In the genomic region with DNA sequence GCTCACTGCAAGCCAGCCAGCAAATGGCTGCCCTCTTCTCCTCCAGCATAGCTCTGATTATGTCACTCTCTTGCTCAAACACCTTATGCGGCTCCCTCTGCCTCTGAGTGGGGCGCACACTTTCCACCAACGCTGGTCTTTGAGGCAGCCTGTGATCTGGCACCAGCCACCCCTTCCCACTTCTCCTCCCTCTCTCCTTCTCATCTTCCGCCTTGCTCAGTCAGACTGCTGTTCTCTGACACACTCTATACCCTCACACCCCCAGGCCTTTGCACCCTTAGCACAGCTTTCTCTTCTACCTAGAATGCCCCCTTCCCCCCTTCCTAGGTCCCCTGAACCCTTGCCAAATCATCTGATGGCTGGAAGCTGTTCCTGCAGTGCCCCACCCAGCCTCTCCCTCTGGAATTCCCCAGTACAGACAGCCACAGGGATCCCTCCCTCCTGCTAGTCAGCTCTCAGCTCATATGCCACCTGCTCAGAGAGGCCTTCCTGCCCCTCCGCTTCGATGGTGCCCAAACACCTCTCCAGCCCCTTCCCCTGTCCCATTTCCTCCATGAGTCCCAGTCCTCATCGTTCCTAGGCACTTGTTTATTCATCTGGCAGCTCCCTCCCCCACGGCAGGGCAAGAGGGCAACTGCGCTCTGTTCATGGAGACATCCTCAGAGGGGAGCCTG, we compare ENCODE assay signal across 10 cellular contexts. TPM values are rescaled to one million over a fixed set of nuclear protein-coding genes. Genes with fewer than 3 reads are reported as not detected.
DNase-seq lines count a peak whose midpoint lies in the region; ATAC-seq and TF ChIP-seq lines count a peak whose summit lies in the region.
"Had no signal": no experiment of that assay in that cellular context is flagged by ENCODE, and none has a peak within 500 bp of the region (broad histone marks: within the 10 kb centered on the region; RNA-seq: fewer than 3 reads in every experiment).

No MANE protein-coding gene starts in this region.

- ATAC-seq in GM18868 (IDR thresholded peaks at IDR 0.05; ENCODE audit: unreplicated experiment): no peak

- no peaks in the 10 kb centered on the region for H3K9me2 ChIP-seq in SK-N-SH

- 88% methylated on average over 9 of the region's 9 CpGs for WGBS in smooth muscle cell (ENCODE audit: low lambda C conversion rate)
- WGBS in SK-N-SH (ENCODE audit: low lambda C conversion rate): 77% methylated on average over 9 of the region's 9 CpGs

- no TSS peak for BruUV-seq in Calu3 (replicated peaks; lab: Mats Ljungman, UMichigan)

- H3K27me3 ChIP-seq in smooth muscle cell (ENCODE audit: low read depth) (no peaks in the 10 kb centered on the region), SK-N-SH (ENCODE audit: insufficient read depth) (no peaks in the 10 kb centered on the region)
- H3K27me3 ChIP-seq: upper lobe of left lung had no signal

- CTCF ChIA-PET in Calu3 (lab: Charles Lee) (interaction anchor here (0.6 to 2.3 kb wide), 8 partner anchors 37 to 298 kb away, joined by 3 to 20 read pairs (median 4); a partner anchor contains a TSS), SK-N-SH (lab: Yijun Ruan, JAX) (interaction anchor here (0.9 to 8.6 kb wide), 15 partner anchors 13 to 298 kb away, joined by 3 to 134 read pairs (median 6); a partner anchor contains a TSS)

- TF ChIP-seq CTCF in Calu3 (IDR thresholded peaks at IDR 0.05; ENCODE audit: unreplicated experiment) (no peak), epithelial cell of esophagus (IDR thresholded peaks at IDR 0.05; ENCODE audit: insufficient read depth, low read depth, low read length, missing control alignments) (peak; percentile 16), smooth muscle cell (IDR thresholded peaks at IDR 0.05; ENCODE audit: borderline replicate concordance, insufficient read depth, poor library complexity, severe bottlenecking) (no peak), SK-N-SH (IDR thresholded peaks at IDR 0.05) (no peak)

- peaks cover 34% of the 10 kb centered on the region for H3K4me1 Mint-ChIP-seq in Calu3 (ENCODE audit: low read depth, unreplicated experiment)

- H3K36me3 Mint-ChIP-seq in Calu3 (ENCODE audit: insufficient read depth, unreplicated experiment): peaks cover 19% of the 10 kb centered on the region

- H3K9ac ChIP-seq in smooth muscle cell (ENCODE audit: low read depth) (no peak overlapping the region), SK-N-SH (no peak overlapping the region)

- TF ChIP-seq RAD21 in SK-N-SH (IDR thresholded peaks at IDR 0.05; ENCODE audit: low read length): no peak

- POLR2A ChIA-PET in SK-N-SH (lab: Yijun Ruan, JAX): interaction anchor here (0.8 kb wide), 1 partner anchor 124 kb away, joined by 3 read pairs; no protein-coding TSS in a partner anchor

- H4K20me1 ChIP-seq in smooth muscle cell (ENCODE audit: low read depth) (no peaks in the 10 kb centered on the region), SK-N-SH (ENCODE audit: insufficient read depth) (no peaks in the 10 kb centered on the region)

- H2AFZ ChIP-seq in smooth muscle cell (ENCODE audit: low read depth): no peak overlapping the region
- no peak overlapping the region for H2AFZ ChIP-seq in SK-N-SH (ENCODE audit: low read depth)

- no peak overlapping the region for H3K4me3 Mint-ChIP-seq in Calu3 (ENCODE audit: low read depth, unreplicated experiment)

- intact Hi-C loops in Calu3 (cut with micrococcal nuclease; ENCODE audit: unreplicated experiment): loop anchor here (1.0 kb wide), 1 partner anchor 122 kb away; no protein-coding TSS in a partner anchor

- H3K79me2 ChIP-seq in smooth muscle cell (ENCODE audit: low read depth) (no peaks in the 10 kb centered on the region), SK-N-SH (ENCODE audit: insufficient read depth) (no peaks in the 10 kb centered on the region)

- H3K4me3 ChIP-seq in epithelial cell of esophagus (ENCODE audit: low read length) (no peak overlapping the region), smooth muscle cell (no peak overlapping the region), SK-N-SH (ENCODE audit: low read depth in 2 of 2, low read length in 1 of 2) (no peak overlapping the region)
- H3K4me3 ChIP-seq: upper lobe of left lung had no signal

- H3K4me1 ChIP-seq in smooth muscle cell (ENCODE audit: low read depth) (no peaks in the 10 kb centered on the region), SK-N-SH (ENCODE audit: control insufficient read depth in 1 of 2, insufficient read depth in 2 of 2, low read depth in 1 of 2, low read length in 1 of 2) (peaks cover 18 to 34% of the 10 kb centered on the region in 2 experiments)

- H3K9me3 ChIP-seq in smooth muscle cell (replicated peaks; ENCODE audit: low read depth) (no peaks in the 10 kb centered on the region), SK-N-SH (no peaks in the 10 kb centered on the region)
- H3K9me3 ChIP-seq: upper lobe of left lung had no signal

- peak overlapping the region; percentile 22 for H3K27ac Mint-ChIP-seq in Calu3 (ENCODE audit: unreplicated experiment)

- DNase-seq in Calu3: peak; percentile 69
- DNase-seq in NCI-H2196 treated with DMSO at 0.1 percent for 48 hours (lab: John Stamatoyannopoulos, UW; ENCODE audit: unreplicated experiment): peak; percentile 47
- peak; percentile 90 for DNase-seq in epithelial cell of esophagus (ENCODE audit: low read depth)
- DNase-seq in non-pigmented ciliary epithelial cell (ENCODE audit: low read depth): peak; percentile 9
- no peak for DNase-seq in UCSD-AML1 (lab: John Stamatoyannopoulos, UW; ENCODE audit: unreplicated experiment)
- DNase-seq in smooth muscle cell (lab: John Stamatoyannopoulos, UW; ENCODE audit: unreplicated experiment): no peak
- DNase-seq in SK-N-SH: no peak
- DNase-seq: activated CD4-positive, alpha-beta T cell treated with anti-CD3 and anti-CD28 coated beads for 4 hours had no signal

- no peaks in the 10 kb centered on the region for H3K9me3 Mint-ChIP-seq in Calu3 (ENCODE audit: low read depth, unreplicated experiment)

- H3K36me3 ChIP-seq in smooth muscle cell (ENCODE audit: low read depth) (no peaks in the 10 kb centered on the region), SK-N-SH (replicated peaks in 1 of 2; ENCODE audit: control insufficient read depth in 1 of 2, insufficient read depth in 2 of 2, low read length in 1 of 2) (no peaks in the 10 kb centered on the region)
- H3K36me3 ChIP-seq: upper lobe of left lung had no signal

- no peak overlapping the region for H3K4me2 ChIP-seq in smooth muscle cell
- no peak overlapping the region for H3K4me2 ChIP-seq in SK-N-SH

- peaks cover 40% of the 10 kb centered on the region for H3K27me3 Mint-ChIP-seq in Calu3 (ENCODE audit: unreplicated experiment)

- H3K27ac ChIP-seq in smooth muscle cell (ENCODE audit: low read depth) (no peak overlapping the region), SK-N-SH (ENCODE audit: low read depth in 2 of 2, low read length in 1 of 2) (no peak overlapping the region)

- TF ChIP-seq EP300 in SK-N-SH (IDR thresholded peaks at IDR 0.05; ENCODE audit: borderline replicate concordance in 1 of 2, low read depth in 1 of 2, low read length in 1 of 2): no peak

- no peaks in the 10 kb centered on the region for H3F3A ChIP-seq in smooth muscle cell (ENCODE audit: low read depth)
- no peaks in the 10 kb centered on the region for H3F3A ChIP-seq in SK-N-SH (replicated peaks; ENCODE audit: insufficient read depth)

TF ChIP-seq in SK-N-SH, 30 proteins besides CTCF, POLR2A, EP300 and RAD21:
- TF ChIP-seq FOXJ3 (CRISPR knock-in tag; IDR thresholded peaks at IDR 0.05) (no peak), TAF1 (IDR thresholded peaks at IDR 0.05; ENCODE audit: borderline replicate concordance, low read depth, low read length) (no peak), JUND (IDR thresholded peaks at IDR 0.05) (no peak)
- TF ChIP-seq, protein P1, sequence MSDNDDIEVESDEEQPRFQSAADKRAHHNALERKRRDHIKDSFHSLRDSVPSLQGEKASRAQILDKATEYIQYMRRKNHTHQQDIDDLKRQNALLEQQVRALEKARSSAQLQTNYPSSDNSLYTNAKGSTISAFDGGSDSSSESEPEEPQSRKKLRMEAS (IDR thresholded peaks at IDR 0.05; ENCODE audit: low read depth): no peak
TF ChIP-seq in SK-N-SH: peak in this region for 0.

RNA-seq across cellular contexts. Expression of a gene that starts 21.8 kb away (rescaled TPM):
- 61.5 and 65.2 TPM in 2 replicates for total RNA-seq in Calu3 (2022)
- total RNA-seq in smooth muscle cell: 61.4 and 89.3 TPM in 2 replicates
- 77.1 and 85.8 TPM in 2 replicates for polyA plus RNA-seq in smooth muscle cell
- polyA plus RNA-seq in SK-N-SH (2012; rRNA removed): 51.9 and 63.4 TPM in 2 replicates
- 37.2 and 46.8 TPM in 2 replicates for polyA plus RNA-seq in SK-N-SH (2012; cell fraction: cytosol; rRNA removed)
- polyA plus RNA-seq in SK-N-SH (2012; cell fraction: nucleus; rRNA removed): 54.1 and 56.9 TPM in 2 replicates

RNA-seq across cellular contexts. Expression of a gene that starts 37.4 kb away (rescaled TPM):
- 3.8 and 9.2 TPM in 2 replicates for total RNA-seq in Calu3 (2022)
- total RNA-seq in smooth muscle cell: 67.3 and 105 TPM in 2 replicates
- polyA plus RNA-seq in smooth muscle cell: 126 and 152 TPM in 2 replicates
- 9.0 and 10.4 TPM in 2 replicates for polyA plus RNA-seq in SK-N-SH (2012; rRNA removed)
- polyA plus RNA-seq in SK-N-SH (2012; cell fraction: cytosol; rRNA removed): 3.0 and 3.8 TPM in 2 replicates
- polyA plus RNA-seq in SK-N-SH (2012; cell fraction: nucleus; rRNA removed): 38.2 and 47.3 TPM in 2 replicates

RNA-seq across cellular contexts. Expression of a gene that starts 48.9 kb away (rescaled TPM):
- total RNA-seq in Calu3 (2022) (not detected in 2 replicates), smooth muscle cell (2.0 TPM in 1 of 2 replicates, not detected in the other)
- polyA plus RNA-seq in smooth muscle cell (0.19 TPM in 1 of 2 replicates, not detected in the other), SK-N-SH (2012; rRNA removed) (0.03 TPM in 1 of 2 replicates, not detected in the other)
- polyA plus RNA-seq in SK-N-SH (2012; cell fraction: cytosol; rRNA removed): 0.05 TPM in 1 of 2 replicates, not detected in the other
- polyA plus RNA-seq in SK-N-SH (2012; cell fraction: nucleus; rRNA removed): 0.06 TPM in 1 of 2 replicates, not detected in the other

Comparison
In these comparisons a context has a peak if more than half of its experiments do, and no peak if none do; other contexts are left out.
1. DNase-seq: peak in Calu3 (single experiment), NCI-H2196 treated with DMSO at 0.1 percent for 48 hours (single experiment), epithelial cell of esophagus (single experiment) and non-pigmented ciliary epithelial cell (single experiment); none in UCSD-AML1 (single experiment), smooth muscle cell (single experiment) and SK-N-SH (single experiment).